ENCODE assay signal across 13 cellular contexts in the genomic region with DNA sequence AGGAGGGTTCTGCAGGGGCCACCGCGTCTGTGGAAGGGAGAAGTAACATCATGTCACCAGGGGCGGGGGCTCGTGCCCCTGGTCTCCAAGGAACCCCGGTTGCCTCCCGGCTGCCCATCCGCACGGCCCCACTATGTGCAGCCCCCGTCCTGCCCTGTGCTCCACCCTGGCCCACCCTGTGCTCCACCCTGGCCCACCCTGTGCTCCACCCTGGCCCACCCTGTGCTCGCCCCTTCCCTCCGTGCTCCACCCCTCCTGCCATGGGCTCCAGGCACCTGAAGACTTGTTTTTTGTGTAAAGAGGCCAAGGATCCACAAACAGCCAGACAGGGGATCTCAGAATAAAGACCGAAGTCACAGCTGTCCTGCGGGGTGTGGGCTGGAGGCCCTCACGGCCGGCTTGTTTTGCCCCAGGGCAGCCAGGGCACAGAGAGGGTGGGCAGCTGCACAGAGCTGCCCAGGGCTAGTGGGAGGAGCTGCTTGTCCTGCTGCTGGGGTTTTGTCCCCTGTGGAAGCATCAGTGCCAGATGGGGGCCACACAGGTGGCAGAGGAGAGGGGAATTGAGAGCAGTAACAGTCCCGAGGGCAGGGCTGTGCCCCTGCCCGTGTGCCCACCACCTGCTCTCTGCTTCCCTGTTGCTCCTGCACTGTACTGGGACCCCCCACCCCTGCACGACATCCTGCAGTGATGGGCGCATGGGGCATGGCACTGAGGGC.
"Had no signal": no experiment of that assay in that cellular context is flagged by ENCODE, and none has a peak within 500 bp of the region (broad histone marks: within the 10 kb centered on the region; RNA-seq: fewer than 3 reads in every experiment).

No MANE protein-coding gene starts in this region.

- H3K4me3 Mint-ChIP-seq: central memory CD8-positive, alpha-beta T cell; natural killer cell treated with Interleukin-12 subunit alpha and Interleukin-12 subunit beta and Interleukin-15 and Interleukin-18, amount 100 ng/mL, for 72 hours had no signal

- H3K9me3 ChIP-seq: body of pancreas, lower lobe of right lung, stomach, uterus had no signal

- H3K36me3 Mint-ChIP-seq: activated naive CD4-positive, alpha-beta T cell treated with anti-CD3 and anti-CD28 coated beads, Interleukin-2, amount 50 U/mL, for 72 hours; natural killer cell treated with Interleukin-12 subunit alpha and Interleukin-12 subunit beta and Interleukin-15 and Interleukin-18, amount 100 ng/mL, for 72 hours had no signal

- H3K27me3 ChIP-seq: body of pancreas, uterus had no signal

- H3K4me1 Mint-ChIP-seq: central memory CD8-positive, alpha-beta T cell had no signal

- H3K36me3 ChIP-seq: lower lobe of right lung, stomach, uterus had no signal

- H3K27ac Mint-ChIP-seq: activated naive CD4-positive, alpha-beta T cell treated with anti-CD3 and anti-CD28 coated beads, Interleukin-2, amount 50 U/mL, for 72 hours; natural killer cell treated with Interleukin-12 subunit alpha and Interleukin-12 subunit beta and Interleukin-15 and Interleukin-18, amount 100 ng/mL, for 72 hours had no signal

- H3K4me1 ChIP-seq: lower lobe of right lung, uterus had no signal

- DNase-seq: activated effector memory CD4-positive, alpha-beta T cell treated with Interleukin-2 at 50 U/mL for 16 hours; amniotic stem cell; body of pancreas; cortex of kidney; effector memory CD4-positive, alpha-beta T cell; lower lobe of right lung; stimulated activated CD4-positive, alpha-beta T cell treated with anti-CD3 and anti-CD28 coated beads, Interleukin-12 subunit alpha, Interleukin-12 subunit beta, amount 100 ng/mL, for 4 hours; stomach; uterus had no signal

- H3K4me3 ChIP-seq: body of pancreas, lower lobe of right lung, stomach, uterus had no signal

- H3K9me3 Mint-ChIP-seq: activated naive CD4-positive, alpha-beta T cell treated with anti-CD3 and anti-CD28 coated beads, Interleukin-2, amount 50 U/mL, for 72 hours; central memory CD8-positive, alpha-beta T cell; natural killer cell treated with Interleukin-12 subunit alpha and Interleukin-12 subunit beta and Interleukin-15 and Interleukin-18, amount 100 ng/mL, for 72 hours had no signal

- H3K27ac ChIP-seq: body of pancreas, epithelial cell of prostate, lower lobe of right lung, stomach, uterus had no signal
